In the genomic region with DNA sequence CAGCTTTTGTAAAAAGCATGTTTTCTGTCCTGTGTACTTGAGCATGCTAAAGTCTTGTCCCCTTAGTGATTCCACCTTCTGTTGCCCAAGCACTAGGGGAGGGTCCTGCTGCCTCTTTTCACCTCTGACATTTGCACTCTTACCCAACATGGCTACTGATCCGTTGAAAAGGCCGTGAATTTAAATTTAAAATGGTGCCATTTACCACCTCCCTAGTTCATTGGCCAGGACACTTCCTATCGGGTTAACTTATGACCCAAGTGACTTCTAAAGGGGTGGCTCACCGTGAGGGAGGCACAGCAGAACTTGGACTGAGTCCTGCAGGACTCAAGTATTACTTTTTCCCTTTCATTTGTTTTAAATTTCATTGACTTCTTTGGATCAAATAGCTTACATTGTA, we compare ENCODE assay signal across 16 cellular contexts. TPM values are rescaled to one million over a fixed set of nuclear protein-coding genes. Genes with fewer than 3 reads are reported as not detected.
DNase-seq lines count a peak whose midpoint lies in the region; ATAC-seq and TF ChIP-seq lines count a peak whose summit lies in the region.
"Had no signal": no experiment of that assay in that cellular context is flagged by ENCODE, and none has a peak within 500 bp of the region (broad histone marks: within the 10 kb centered on the region; RNA-seq: fewer than 3 reads in every experiment).

No MANE protein-coding gene starts in this region.

- H3K79me1 ChIP-seq in mesenchymal stem cell (replicated peaks; ENCODE audit: low read length, poor library complexity, severe bottlenecking), result no peaks in the 10 kb centered on the region

- H3K14ac ChIP-seq in mesenchymal stem cell (ENCODE audit: low read length in 2 of 2), result no peak overlapping the region

- H3K27ac Mint-ChIP-seq in activated CD4-positive, alpha-beta T cell treated with anti-CD3 and anti-CD28 coated beads for 36 hours, result peak overlapping the region; percentile 90
- H3K27ac Mint-ChIP-seq in CD14-positive monocyte, result no peak overlapping the region
- H3K27ac Mint-ChIP-seq in T-helper 17 cell, result peak overlapping the region; percentile 99
- no peak overlapping the region for H3K27ac Mint-ChIP-seq in glutamatergic neuron (ENCODE audit: unreplicated experiment)
- H3K27ac Mint-ChIP-seq: WTC11 had no signal

- WGBS in mesenchymal stem cell, result 62% methylated on average over 4 of the region's 4 CpGs

- no peak for ATAC-seq in activated CD4-positive, alpha-beta T cell treated with anti-CD3 and anti-CD28 coated beads for 36 hours
- ATAC-seq in T-helper 17 cell, result no peak
- ATAC-seq: foreskin keratinocyte had no signal

- no peak overlapping the region for H3K27ac ChIP-seq in mesenchymal stem cell (ENCODE audit: low read length, poor library complexity, severe bottlenecking)
- H3K27ac ChIP-seq: foreskin keratinocyte, upper lobe of left lung had no signal

- no peak overlapping the region for H4K91ac ChIP-seq in mesenchymal stem cell (ENCODE audit: low read length)

- H3K27me3 ChIP-seq in mesenchymal stem cell (ENCODE audit: control insufficient read depth in 1 of 2, insufficient read depth in 1 of 2, low read length in 2 of 2), result peaks cover 27 to 60% of the 10 kb centered on the region in 2 experiments
- H3K27me3 ChIP-seq: upper lobe of left lung had no signal

- no peaks in the 10 kb centered on the region for H3K9me3 ChIP-seq in T-helper 17 cell (ENCODE audit: control insufficient read depth, low read length, poor library complexity, severe bottlenecking)
- no peaks in the 10 kb centered on the region for H3K9me3 ChIP-seq in mesenchymal stem cell (ENCODE audit: control insufficient read depth, low read length)
- H3K9me3 ChIP-seq: upper lobe of left lung had no signal

- no peaks in the 10 kb centered on the region for H3K36me3 Mint-ChIP-seq in activated CD4-positive, alpha-beta T cell treated with anti-CD3 and anti-CD28 coated beads for 36 hours (ENCODE audit: low read depth)
- H3K36me3 Mint-ChIP-seq in CD14-positive monocyte, result no peaks in the 10 kb centered on the region
- peaks cover 5% of the 10 kb centered on the region for H3K36me3 Mint-ChIP-seq in T-helper 17 cell (ENCODE audit: low read depth)
- no peaks in the 10 kb centered on the region for H3K36me3 Mint-ChIP-seq in glutamatergic neuron (ENCODE audit: unreplicated experiment)
- H3K36me3 Mint-ChIP-seq: WTC11 had no signal

- no peaks in the 10 kb centered on the region for H3K9me3 Mint-ChIP-seq in activated CD4-positive, alpha-beta T cell treated with anti-CD3 and anti-CD28 coated beads for 36 hours (ENCODE audit: low read depth)
- H3K9me3 Mint-ChIP-seq in CD14-positive monocyte (no peaks in the 10 kb centered on the region), glutamatergic neuron (ENCODE audit: unreplicated experiment) (peaks cover 2% of the 10 kb centered on the region)
- H3K9me3 Mint-ChIP-seq: WTC11 had no signal

- H3K18ac ChIP-seq in mesenchymal stem cell (ENCODE audit: low read depth in 1 of 2, low read length in 2 of 2), result no peak overlapping the region

- H3K4ac ChIP-seq in mesenchymal stem cell (ENCODE audit: low read depth in 1 of 2, low read length in 2 of 2), result no peak overlapping the region

- no peak overlapping the region for H3K4me3 Mint-ChIP-seq in activated CD4-positive, alpha-beta T cell treated with anti-CD3 and anti-CD28 coated beads for 36 hours
- H3K4me3 Mint-ChIP-seq in CD14-positive monocyte (peak overlapping the region; percentile 62 to 72), T-helper 17 cell (no peak overlapping the region), glutamatergic neuron (ENCODE audit: unreplicated experiment) (no peak overlapping the region)
- H3K4me3 Mint-ChIP-seq: WTC11 had no signal

- H3K23ac ChIP-seq in mesenchymal stem cell (ENCODE audit: low read length in 2 of 2), result no peak overlapping the region

- no peak for DNase-seq in activated CD4-positive, alpha-beta T cell treated with anti-CD3 and anti-CD28 coated beads for 36 hours
- DNase-seq in activated CD4-positive, alpha-beta T cell treated with anti-CD3 and anti-CD28 coated beads, Interleukin-2, amount 50 U/mL, for 1 hour, result no peak
- no peak for DNase-seq in CD14-positive monocyte (ENCODE audit: low spot score)
- DNase-seq in T-helper 17 cell, result no peak
- no peak for DNase-seq in mesenchymal stem cell
- DNase-seq in DMS53 treated with DMSO at 0.1 percent for 48 hours (lab: John Stamatoyannopoulos, UW; ENCODE audit: unreplicated experiment), result no peak
- no peak for DNase-seq in NOMO-1 treated with DMSO at 0.1 percent for 48 hours (lab: John Stamatoyannopoulos, UW; ENCODE audit: unreplicated experiment)
- DNase-seq in glutamatergic neuron, result no peak
- DNase-seq: foreskin keratinocyte, GF-D8, NCI-H1417 treated with DMSO at 0.1 percent for 48 hours had no signal

- H2BK120ac ChIP-seq in mesenchymal stem cell (ENCODE audit: low read depth, low read length), result no peak overlapping the region

- peaks cover 61% of the 10 kb centered on the region for H3K4me1 Mint-ChIP-seq in activated CD4-positive, alpha-beta T cell treated with anti-CD3 and anti-CD28 coated beads for 36 hours
- H3K4me1 Mint-ChIP-seq in CD14-positive monocyte (peaks cover 47% of the 10 kb centered on the region), T-helper 17 cell (peaks cover 41% of the 10 kb centered on the region), glutamatergic neuron (ENCODE audit: low read depth, unreplicated experiment) (no peaks in the 10 kb centered on the region)

- no peak overlapping the region for H2AK5ac ChIP-seq in mesenchymal stem cell (ENCODE audit: low read length, severe bottlenecking)

- no peak overlapping the region for H3K9ac ChIP-seq in mesenchymal stem cell (ENCODE audit: low read length)

- H2AFZ ChIP-seq in mesenchymal stem cell (ENCODE audit: low read depth, low read length), result peak overlapping the region; percentile 5

- H2BK12ac ChIP-seq in mesenchymal stem cell (ENCODE audit: low read length in 2 of 2), result no peak overlapping the region

- TF ChIP-seq CTCF in CD14-positive monocyte (IDR thresholded peaks at IDR 0.05), result no peak
- no peak for TF ChIP-seq CTCF in glutamatergic neuron (IDR thresholded peaks at IDR 0.05; ENCODE audit: partially characterized antibody, unreplicated experiment)

- no peaks in the 10 kb centered on the region for H3K4me1 ChIP-seq in mesenchymal stem cell (ENCODE audit: control insufficient read depth, insufficient read depth, low read depth, low read length)
- H3K4me1 ChIP-seq: foreskin keratinocyte had no signal

- POLR2A ChIA-PET in activated CD4-positive, alpha-beta T cell treated with anti-CD3 and anti-CD28 coated beads for 36 hours (lab: Charles Lee), result interaction anchor here (0.5 to 0.6 kb wide), 2 partner anchors 14 to 27 kb away, joined by 4 to 7 read pairs; no protein-coding TSS in a partner anchor

- no peaks in the 10 kb centered on the region for H3K27me3 Mint-ChIP-seq in activated CD4-positive, alpha-beta T cell treated with anti-CD3 and anti-CD28 coated beads for 36 hours
- H3K27me3 Mint-ChIP-seq in CD14-positive monocyte (ENCODE audit: low read depth in 3 of 3) (peaks cover 0 to 4% (median 3%) of the 10 kb centered on the region in 3 donors), T-helper 17 cell (no peaks in the 10 kb centered on the region), glutamatergic neuron (ENCODE audit: unreplicated experiment) (peaks cover 3% of the 10 kb centered on the region)

- intact Hi-C loops in activated CD4-positive, alpha-beta T cell treated with anti-CD3 and anti-CD28 coated beads for 36 hours (cut with DNase I, micrococcal nuclease), result loop anchor here (1.0 to 10.0 kb wide), 8 partner anchors 7 to 402 kb away; no protein-coding TSS in a partner anchor
- intact Hi-C loops in CD14-positive monocyte (cut with micrococcal nuclease), result no loop called here

- H3K4me3 ChIP-seq in mesenchymal stem cell (ENCODE audit: insufficient read depth in 1 of 2, low read depth in 1 of 2, low read length in 2 of 2), result no peak overlapping the region
- H3K4me3 ChIP-seq: lung, upper lobe of left lung had no signal

- CTCF ChIA-PET in activated CD4-positive, alpha-beta T cell treated with anti-CD3 and anti-CD28 coated beads for 36 hours (lab: Charles Lee), result interaction anchor here (0.6 to 17.8 kb wide), 9 partner anchors 8 to 112 kb away, joined by 3 to 450 read pairs (median 5); no protein-coding TSS in a partner anchor

- H2BK15ac ChIP-seq in mesenchymal stem cell (ENCODE audit: low read depth, poor library complexity, severe bottlenecking), result no peak overlapping the region

- no peak overlapping the region for H2BK5ac ChIP-seq in mesenchymal stem cell (ENCODE audit: low read depth, low read length, poor library complexity, severe bottlenecking)

- H3K36me3 ChIP-seq in mesenchymal stem cell (ENCODE audit: control insufficient read depth in 1 of 2, insufficient read depth in 2 of 2, low read depth in 1 of 2, low read length in 2 of 2), result no peaks in the 10 kb centered on the region
- H3K36me3 ChIP-seq: upper lobe of left lung had no signal

- H3K4me2 ChIP-seq in mesenchymal stem cell (ENCODE audit: low read length, poor library complexity, severe bottlenecking), result no peak overlapping the region

- H4K8ac ChIP-seq in mesenchymal stem cell (ENCODE audit: low read length), result no peak overlapping the region

RNA-seq across cellular contexts. Expression of gene CEACAM21, which starts 33.3 kb away (rescaled TPM):
- 10 to 100 TPM; 22.1 to 27.6 TPM for total RNA-seq in activated CD4-positive, alpha-beta T cell treated with anti-CD3 and anti-CD28 coated beads for 36 hours
- 1 to 10 TPM; 4.1 to 6.4 TPM for polyA plus RNA-seq in CD14-positive monocyte
- total RNA-seq in T-helper 17 cell (10 to 100 TPM; 40.5 to 44.4 TPM), glutamatergic neuron (ENCODE audit: unreplicated experiment) (not detected)
- 0.10 TPM for polyA plus RNA-seq in mesenchymal stem cell (2013, experiment 1 of 2)
- polyA plus RNA-seq in mesenchymal stem cell (2013, experiment 2 of 2), result 0.14 TPM
- total RNA-seq: foreskin keratinocyte, myocyte had no signal
- polyA plus RNA-seq: foreskin keratinocyte, keratinocyte had no signal

Comparison
In these comparisons a context has a peak if more than half of its experiments do, and no peak if none do; other contexts are left out.
1. H3K27ac Mint-ChIP-seq: peak in activated CD4-positive, alpha-beta T cell treated with anti-CD3 and anti-CD28 coated beads for 36 hours (single experiment) and T-helper 17 cell (single experiment); none in CD14-positive monocyte (0 of 7) and glutamatergic neuron (single experiment).
2. H3K4me3 Mint-ChIP-seq: peak in CD14-positive monocyte (2 of 2); none in activated CD4-positive, alpha-beta T cell treated with anti-CD3 and anti-CD28 coated beads for 36 hours (single experiment), T-helper 17 cell (single experiment) and glutamatergic neuron (single experiment).
3. RNA of gene CEACAM21, which starts 33.3 kb away (total RNA-seq): 40.5 to 44.4 TPM in T-helper 17 cell and 22.1 to 27.6 TPM in activated CD4-positive, alpha-beta T cell treated with anti-CD3 and anti-CD28 coated beads for 36 hours; not detected in glutamatergic neuron (single experiment); every median in the first group is over 10 times any median in the second.
4. intact Hi-C loops: an anchor here in activated CD4-positive, alpha-beta T cell treated with anti-CD3 and anti-CD28 coated beads for 36 hours (1.0 to 10.0 kb wide); none called in CD14-positive monocyte.